1 cellular context compared by ENCODE assay signal in genomic region chr3:53222183-53222901, GRCh38.
TF ChIP-seq lines count a peak whose summit lies in the region.

No MANE protein-coding gene starts in this region.

TF ChIP-seq in GM12878, 131 proteins besides CTCF, POLR2A, EP300 and RAD21 (continued from another document):
- TF ChIP-seq, protein P1, sequence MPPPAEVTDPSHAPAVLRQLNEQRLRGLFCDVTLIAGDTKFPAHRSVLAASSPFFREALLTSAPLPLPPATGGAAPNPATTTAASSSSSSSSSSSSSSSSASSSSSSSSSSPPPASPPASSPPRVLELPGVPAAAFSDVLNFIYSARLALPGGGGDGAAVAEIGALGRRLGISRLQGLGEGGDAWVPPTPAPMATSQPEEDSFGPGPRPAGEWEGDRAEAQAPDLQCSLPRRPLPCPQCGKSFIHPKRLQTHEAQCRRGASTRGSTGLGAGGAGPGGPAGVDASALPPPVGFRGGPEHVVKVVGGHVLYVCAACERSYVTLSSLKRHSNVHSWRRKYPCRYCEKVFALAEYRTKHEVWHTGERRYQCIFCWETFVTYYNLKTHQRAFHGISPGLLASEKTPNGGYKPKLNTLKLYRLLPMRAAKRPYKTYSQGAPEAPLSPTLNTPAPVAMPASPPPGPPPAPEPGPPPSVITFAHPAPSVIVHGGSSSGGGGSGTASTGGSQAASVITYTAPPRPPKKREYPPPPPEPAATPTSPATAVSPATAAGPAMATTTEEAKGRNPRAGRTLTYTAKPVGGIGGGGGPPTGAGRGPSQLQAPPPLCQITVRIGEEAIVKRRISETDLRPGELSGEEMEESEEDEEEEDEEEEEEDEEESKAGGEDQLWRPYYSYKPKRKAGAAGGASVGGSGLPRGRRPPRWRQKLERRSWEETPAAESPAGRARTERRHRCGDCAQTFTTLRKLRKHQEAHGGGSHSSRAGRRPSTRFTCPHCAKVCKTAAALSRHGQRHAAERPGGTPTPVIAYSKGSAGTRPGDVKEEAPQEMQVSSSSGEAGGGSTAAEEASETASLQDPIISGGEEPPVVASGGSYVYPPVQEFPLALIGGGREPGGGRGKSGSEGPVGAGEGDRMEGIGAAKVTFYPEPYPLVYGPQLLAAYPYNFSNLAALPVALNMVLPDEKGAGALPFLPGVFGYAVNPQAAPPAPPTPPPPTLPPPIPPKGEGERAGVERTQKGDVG (CRISPR knock-in tag; IDR thresholded peaks at IDR 0.05), result no peak
